In genomic region chr13:113924184-113924583, GRCh38 we compare ENCODE assay signal across 17 cellular contexts. TPM values are rescaled to one million over a fixed set of nuclear protein-coding genes. Genes with fewer than 3 reads are reported as not detected.
A peak's percentile ranks its signal among the peaks of the same experiment; 100 is the strongest.
DNase-seq lines count a peak whose midpoint lies in the region; ATAC-seq and TF ChIP-seq lines count a peak whose summit lies in the region.
"Had no signal": no experiment of that assay in that cellular context is flagged by ENCODE, and none has a peak within 500 bp of the region (broad histone marks: within the 10 kb centered on the region; RNA-seq: fewer than 3 reads in every experiment).

No MANE protein-coding gene starts in this region.

- ATAC-seq in lower lobe of right lung = no peak
- ATAC-seq: GM12878 had no signal

- H3K4me3 ChIP-seq in stomach (no peak overlapping the region), tibial nerve (no peak overlapping the region), lower lobe of right lung (no peak overlapping the region)
- H3K4me3 ChIP-seq: BLaER1 treated with 17β-estradiol and CSF1 and Interleukin-3, amounts not matched to agents 10 nM and 100 nM; GM12878; GM23338 had no signal

- H3K4me1 ChIP-seq in stomach (peaks cover 12 to 25% (median 21%) of the 10 kb centered on the region in 4 donors), tibial nerve (peaks cover 0 to 32% (median 7%) of the 10 kb centered on the region in 4 donors), lower lobe of right lung (peaks cover 20% of the 10 kb centered on the region)
- H3K4me1 ChIP-seq: BLaER1 treated with 17β-estradiol and CSF1 and Interleukin-3, amounts not matched to agents 10 nM and 100 nM had no signal

- no peaks in the 10 kb centered on the region for H3K4me1 Mint-ChIP-seq in activated naive CD4-positive, alpha-beta T cell treated with anti-CD3 and anti-CD28 coated beads, Interleukin-2, amount 10 ng/mL, durations not matched to agents 7 days and 5 days

- TF ChIP-seq POLR2A in stomach (IDR thresholded peaks at IDR 0.05) (no peak), tibial nerve (IDR thresholded peaks at IDR 0.05) (no peak)

- no peak overlapping the region for H3K4me3 Mint-ChIP-seq in activated naive CD4-positive, alpha-beta T cell treated with anti-CD3 and anti-CD28 coated beads, Interleukin-2, amount 10 ng/mL, durations not matched to agents 7 days and 5 days
- H3K4me3 Mint-ChIP-seq: CD4-positive, alpha-beta T cell; GM23338 had no signal

- CTCF ChIA-PET in activated naive CD4-positive, alpha-beta T cell treated with anti-CD3 and anti-CD28 coated beads, Interleukin-2, amount 10 ng/mL, durations not matched to agents 7 days and 5 days (lab: Charles Lee) = no interaction called here

- no peaks in the 10 kb centered on the region for H3K36me3 ChIP-seq in stomach
- H3K36me3 ChIP-seq in tibial nerve = no peaks in the 10 kb centered on the region
- H3K36me3 ChIP-seq in lower lobe of right lung = no peaks in the 10 kb centered on the region
- H3K36me3 ChIP-seq: BLaER1 treated with 17β-estradiol and CSF1 and Interleukin-3, amounts not matched to agents 10 nM and 100 nM had no signal

- H3K27ac ChIP-seq in stomach = no peak overlapping the region
- H3K27ac ChIP-seq in tibial nerve = no peak overlapping the region
- H3K27ac ChIP-seq in lower lobe of right lung = no peak overlapping the region
- H3K27ac ChIP-seq: BLaER1 treated with 17β-estradiol and CSF1 and Interleukin-3, amounts not matched to agents 10 nM and 100 nM had no signal

- H3K27me3 Mint-ChIP-seq in activated naive CD4-positive, alpha-beta T cell treated with anti-CD3 and anti-CD28 coated beads, Interleukin-2, amount 10 ng/mL, durations not matched to agents 7 days and 5 days = peaks cover 47% of the 10 kb centered on the region

- TF ChIP-seq CTCF in stomach (IDR thresholded peaks at IDR 0.05) (no peak), tibial nerve (IDR thresholded peaks at IDR 0.05) (no peak), lower lobe of right lung (IDR thresholded peaks at IDR 0.05) (no peak)

- H3K27ac Mint-ChIP-seq in activated naive CD4-positive, alpha-beta T cell treated with anti-CD3 and anti-CD28 coated beads, Interleukin-2, amount 10 ng/mL, durations not matched to agents 7 days and 5 days = no peak overlapping the region
- H3K27ac Mint-ChIP-seq: CD4-positive, alpha-beta T cell; GM23338 had no signal

- 88 to 97% (median 91%) methylated on average over 2 of the region's 2 CpGs for WGBS in stomach, 5 donors
- WGBS in tibial nerve, 2 donors = 89 to 95% methylated on average over 2 of the region's 2 CpGs

- H3K27me3 ChIP-seq in stomach = no peaks in the 10 kb centered on the region
- no peaks in the 10 kb centered on the region for H3K27me3 ChIP-seq in tibial nerve
- peaks cover 6% of the 10 kb centered on the region for H3K27me3 ChIP-seq in lower lobe of right lung (ENCODE audit: low read depth)
- H3K27me3 ChIP-seq: BLaER1 treated with 17β-estradiol and CSF1 and Interleukin-3, amounts not matched to agents 10 nM and 100 nM had no signal

- peaks cover 3% of the 10 kb centered on the region for H3K9me3 Mint-ChIP-seq in activated naive CD4-positive, alpha-beta T cell treated with anti-CD3 and anti-CD28 coated beads, Interleukin-2, amount 10 ng/mL, durations not matched to agents 7 days and 5 days

- intact Hi-C loops in stomach (cut with DNase I; ENCODE audit: low total_unique reads) (no loop called here), lower lobe of right lung (cut with DNase I) (no loop called here)

- peak; percentile 16 for DNase-seq in activated naive CD4-positive, alpha-beta T cell treated with anti-CD3 and anti-CD28 coated beads, Interleukin-2, amount 10 ng/mL, durations not matched to agents 7 days and 5 days
- DNase-seq in activated naive CD4-positive, alpha-beta T cell treated with anti-CD3 and anti-CD28 coated beads, Interleukin-2, amount 50 U/mL, for 16 hours = no peak
- DNase-seq in activated CD8-positive, alpha-beta memory T cell treated with anti-CD3 and anti-CD28 coated beads, Interleukin-2, amount 50 U/mL, for 4 hours = peak; percentile 1
- DNase-seq in stomach = peak; percentile 2
- DNase-seq in tibial nerve (ENCODE audit: low spot score in 2 of 2) = no peak
- DNase-seq in effector CD8-positive, alpha-beta T cell (lab: John Stamatoyannopoulos, UW) = no peak
- DNase-seq in lower lobe of right lung = no peak
- DNase-seq: ACHN; Calu3; CD4-positive, alpha-beta T cell; DMS 273 treated with DMSO at 0.1 percent for 48 hours; DMS79; H7 had no signal

- H3K36me3 Mint-ChIP-seq in activated naive CD4-positive, alpha-beta T cell treated with anti-CD3 and anti-CD28 coated beads, Interleukin-2, amount 10 ng/mL, durations not matched to agents 7 days and 5 days = no peaks in the 10 kb centered on the region

- H3K9me3 ChIP-seq in stomach (peaks cover 0 to 16% (median 12%) of the 10 kb centered on the region in 4 donors), tibial nerve (peaks cover 0 to 20% (median 4%) of the 10 kb centered on the region in 4 donors), lower lobe of right lung (peaks cover 12% of the 10 kb centered on the region)

- TF ChIP-seq EP300 in stomach (IDR thresholded peaks at IDR 0.05) (no peak), tibial nerve (IDR thresholded peaks at IDR 0.05) (no peak)

RNA-seq across cellular contexts. Expression of gene C13orf46, which starts 49.7 kb away (rescaled TPM):
- total RNA-seq in stomach (10 to 100 TPM in 2 of 5 donors, 1 to 10 TPM in 1, under 1 TPM in 1, not detected in 1; 0.58 to 32.6 (median 12.0) TPM), tibial nerve (10 to 100 TPM in 1 of 4 donors, 1 to 10 TPM in 3; 3.3 to 17.7 (median 4.1) TPM), lower lobe of right lung (14.0 TPM)
- 10 to 100 TPM in 1 of 3 donors, 1 to 10 TPM in 1, under 1 TPM in 1; 0.95 to 17.6 (median 8.7) TPM for polyA plus RNA-seq in stomach
- total RNA-seq: G401, H7 had no signal

Comparison
In these comparisons a context has a peak if more than half of its experiments do, and no peak if none do; other contexts are left out.
1. DNase-seq: peak in activated naive CD4-positive, alpha-beta T cell treated with anti-CD3 and anti-CD28 coated beads, Interleukin-2, amount 10 ng/mL, durations not matched to agents 7 days and 5 days (single experiment), activated CD8-positive, alpha-beta memory T cell treated with anti-CD3 and anti-CD28 coated beads, Interleukin-2, amount 50 U/mL, for 4 hours (single experiment) and stomach (single experiment); none in activated naive CD4-positive, alpha-beta T cell treated with anti-CD3 and anti-CD28 coated beads, Interleukin-2, amount 50 U/mL, for 16 hours (single experiment), tibial nerve (0 of 2), effector CD8-positive, alpha-beta T cell (single experiment) and lower lobe of right lung (single experiment).